In the genomic region with DNA sequence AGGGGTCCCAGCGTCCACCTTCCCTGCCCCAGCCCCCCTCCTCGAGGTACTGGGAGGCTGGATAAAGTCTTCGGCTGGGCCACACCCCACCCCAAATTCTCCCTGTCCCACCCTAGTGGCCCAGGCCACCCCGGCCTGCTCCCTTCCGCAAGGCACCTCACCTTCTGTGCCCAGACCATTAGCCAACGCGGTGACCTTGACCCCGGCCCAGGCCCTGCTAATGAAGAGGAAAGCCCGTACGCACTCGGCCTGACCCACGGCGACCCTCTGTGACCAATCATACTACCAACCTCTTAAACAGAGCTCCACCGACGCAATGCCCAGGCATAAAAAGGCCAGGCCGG, we compare ENCODE assay signal across 13 cellular contexts. TPM values are rescaled to one million over a fixed set of nuclear protein-coding genes. Genes with fewer than 3 reads are reported as not detected.
DNase-seq lines count a peak whose midpoint lies in the region; ATAC-seq and TF ChIP-seq lines count a peak whose summit lies in the region.
"Had no signal": no experiment of that assay in that cellular context is flagged by ENCODE, and none has a peak within 500 bp of the region (broad histone marks: within the 10 kb centered on the region; RNA-seq: fewer than 3 reads in every experiment).

No MANE protein-coding gene starts in this region.

- no peaks in the 10 kb centered on the region for H3K36me3 Mint-ChIP-seq in chondrocyte (ENCODE audit: low read depth)

- no peak overlapping the region for H3K27ac ChIP-seq in left ventricle myocardium inferior (replicated peaks)
- no peak overlapping the region for H3K27ac ChIP-seq in uterus

- peaks cover 7% of the 10 kb centered on the region for H3K4me1 Mint-ChIP-seq in chondrocyte (ENCODE audit: low read depth)

- H3K4me3 ChIP-seq in left ventricle myocardium inferior (peak overlapping the region; percentile 72), mononuclear cell (ENCODE audit: low read length) (peak overlapping the region; percentile 35), uterus (peak overlapping the region; percentile 2 to 32)

- DNase-seq in left ventricle myocardium inferior (no peak), Right ventricle myocardium superior (no peak), chondrocyte (ENCODE audit: low spot score) (no peak), uterus (no peak), SIG-M5 treated with dmso at 0.1 percent for 504 hours (lab: John Stamatoyannopoulos, UW; ENCODE audit: unreplicated experiment) (no peak), SW480 (ENCODE audit: low spot score) (no peak)
- DNase-seq: activated CD8-positive, alpha-beta memory T cell treated with anti-CD3 and anti-CD28 coated beads, Interleukin-2, amount 50 U/mL, for 48 hours; cortex of kidney; hypothalamus; Karpas-422; SK-N-SH had no signal

- no peak for TF ChIP-seq POLR2A in uterus (IDR thresholded peaks at IDR 0.05)

- H3K27me3 ChIP-seq in left ventricle myocardium inferior (ENCODE audit: low read depth) (peaks cover 45% of the 10 kb centered on the region), mononuclear cell (ENCODE audit: insufficient read depth, low read length) (peaks cover 15% of the 10 kb centered on the region), uterus (no peaks in the 10 kb centered on the region)

- H3K9me3 Mint-ChIP-seq in chondrocyte (ENCODE audit: low read depth), result no peaks in the 10 kb centered on the region

- H3K4me1 ChIP-seq in left ventricle myocardium inferior, result peaks cover 17% of the 10 kb centered on the region
- peaks cover 19% of the 10 kb centered on the region for H3K4me1 ChIP-seq in mononuclear cell (ENCODE audit: insufficient read depth, low read length)
- no peaks in the 10 kb centered on the region for H3K4me1 ChIP-seq in uterus

- H3K27ac Mint-ChIP-seq in chondrocyte (ENCODE audit: unreplicated experiment), result no peak overlapping the region

- ATAC-seq in Right ventricle myocardium superior (ENCODE audit: poor library complexity) (no peak), GM19467 (IDR thresholded peaks at IDR 0.05; ENCODE audit: unreplicated experiment) (no peak)

- intact Hi-C loops in left ventricle myocardium inferior (cut with micrococcal nuclease) (no loop called here), Right ventricle myocardium superior (cut with DNase I) (no loop called here), uterus (cut with DNase I; ENCODE audit: low total_unique reads) (no loop called here)

- peak overlapping the region; percentile 9 for H3K4me3 Mint-ChIP-seq in chondrocyte (ENCODE audit: unreplicated experiment)

- H3K36me3 ChIP-seq in left ventricle myocardium inferior (no peaks in the 10 kb centered on the region), uterus (no peaks in the 10 kb centered on the region)

- TF ChIP-seq CTCF in left ventricle myocardium inferior (IDR thresholded peaks at IDR 0.05; ENCODE audit: borderline replicate concordance) (no peak), chondrocyte (IDR thresholded peaks at IDR 0.05) (no peak), uterus (IDR thresholded peaks at IDR 0.05) (no peak)

- H3K9me3 ChIP-seq in left ventricle myocardium inferior (replicated peaks) (no peaks in the 10 kb centered on the region), mononuclear cell (ENCODE audit: low read depth, low read length) (no peaks in the 10 kb centered on the region), uterus (no peaks in the 10 kb centered on the region)
- H3K9me3 ChIP-seq: SK-N-SH had no signal

- H3K27me3 Mint-ChIP-seq in chondrocyte (ENCODE audit: low read depth), result peaks cover 8% of the 10 kb centered on the region

RNA-seq across cellular contexts. Expression of a gene that starts 0.2 kb away (rescaled TPM):
- total RNA-seq in left ventricle myocardium inferior (not detected), Right ventricle myocardium superior (not detected), chondrocyte (not detected in 3 replicates), mononuclear cell (not detected), uterus (1 to 10 TPM in 1 of 4 donors, not detected in 3; 4.2 TPM)

RNA-seq across cellular contexts. Expression of a gene that starts 13.3 kb away (rescaled TPM):
- total RNA-seq in left ventricle myocardium inferior (0.38 TPM), Right ventricle myocardium superior (0.51 TPM), chondrocyte (not detected in 3 replicates), mononuclear cell (not detected), uterus (not detected)

RNA-seq across cellular contexts. Expression of a gene that starts 25.4 kb away (rescaled TPM):
- total RNA-seq in left ventricle myocardium inferior, result 55.6 TPM
- total RNA-seq in Right ventricle myocardium superior, result 49.9 TPM
- total RNA-seq in chondrocyte, result 30.9 to 41.2 TPM (median 31.0 TPM) in 3 replicates
- total RNA-seq in mononuclear cell, result 11.0 TPM
- 100 to 1,000 TPM in 1 of 4 donors, 10 to 100 TPM in 3; 13.2 to 157 (median 35.8) TPM for total RNA-seq in uterus

RNA-seq across cellular contexts. Expression of a gene that starts 27.8 kb away (rescaled TPM):
- total RNA-seq in left ventricle myocardium inferior (not detected), Right ventricle myocardium superior (not detected), chondrocyte (0.94 TPM in 1 of 3 replicates, not detected in the others), mononuclear cell (0.52 TPM), uterus (1 to 10 TPM in 1 of 4 donors, not detected in 3; 2.3 TPM)

Comparison
In these comparisons a context has a peak if more than half of its experiments do, and no peak if none do; other contexts are left out.
1. H3K4me3 ChIP-seq: peak in every context shown above with its lines; median percentile 72 in left ventricle myocardium inferior; 35 in mononuclear cell; 17 in uterus.